ENCODE assay signal across 10 cellular contexts in the genomic region with DNA sequence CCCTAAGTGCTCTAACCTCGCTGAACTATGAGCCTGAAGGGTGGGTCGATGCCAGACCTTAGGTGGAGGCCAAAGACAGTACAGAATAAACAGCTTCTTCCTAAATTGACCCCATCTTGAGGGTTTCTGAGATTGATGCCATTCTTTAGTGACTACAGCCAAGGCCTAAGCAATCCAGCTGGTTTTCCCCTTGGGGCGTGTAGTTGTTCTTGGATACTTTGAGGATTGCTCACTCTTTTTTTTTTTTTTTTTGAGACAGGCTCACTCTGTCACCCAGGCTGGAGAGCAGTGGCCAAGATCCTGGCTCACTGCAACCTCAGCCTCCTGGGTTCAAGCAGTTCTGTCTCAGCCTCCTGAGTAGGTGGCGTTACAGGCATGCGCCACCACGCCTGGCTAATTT. TPM values are rescaled to one million over a fixed set of nuclear protein-coding genes. Genes with fewer than 3 reads are reported as not detected.
DNase-seq lines count a peak whose midpoint lies in the region; ATAC-seq and TF ChIP-seq lines count a peak whose summit lies in the region.
"Had no signal": no experiment of that assay in that cellular context is flagged by ENCODE, and none has a peak within 500 bp of the region (broad histone marks: within the 10 kb centered on the region; RNA-seq: fewer than 3 reads in every experiment).

No MANE protein-coding gene starts in this region.

- H3K27me3 Mint-ChIP-seq in T-helper 1 cell treated with Interleukin-12 subunit alpha and Interleukin-12 subunit beta and Interleukin-4 antibody, amounts not matched to agents 30 μg/mL and 1 μg/mL, for 36 hours (ENCODE audit: low read depth): no peaks in the 10 kb centered on the region
- H3K27me3 Mint-ChIP-seq in T-cell: no peaks in the 10 kb centered on the region

- H3K27ac Mint-ChIP-seq in T-helper 1 cell treated with Interleukin-12 subunit alpha and Interleukin-12 subunit beta and Interleukin-4 antibody, amounts not matched to agents 30 μg/mL and 1 μg/mL, for 36 hours: peak overlapping the region; percentile 83
- H3K27ac Mint-ChIP-seq in T-cell: no peak overlapping the region

- H3K4me1 Mint-ChIP-seq in T-helper 1 cell treated with Interleukin-12 subunit alpha and Interleukin-12 subunit beta and Interleukin-4 antibody, amounts not matched to agents 30 μg/mL and 1 μg/mL, for 36 hours (ENCODE audit: low read depth): peaks cover 20% of the 10 kb centered on the region
- peaks cover 22 to 30% (median 26%) of the 10 kb centered on the region in 3 donors for H3K4me1 Mint-ChIP-seq in T-cell

- peak overlapping the region; percentile 91 for H3K4me3 Mint-ChIP-seq in T-helper 1 cell treated with Interleukin-12 subunit alpha and Interleukin-12 subunit beta and Interleukin-4 antibody, amounts not matched to agents 30 μg/mL and 1 μg/mL, for 36 hours
- peak overlapping the region; percentile 82 to 95 (median 88) for H3K4me3 Mint-ChIP-seq in T-cell

- DNase-seq in T-helper 1 cell (no peak), T-cell (no peak), epithelial cell of esophagus (ENCODE audit: low read depth) (peak; percentile 89), renal cortical epithelial cell (ENCODE audit: low read depth) (peak; percentile 75), NCI-H1105 treated with DMSO at 0.1 percent for 48 hours (lab: John Stamatoyannopoulos, UW) (no peak), NCI-H187 (lab: John Stamatoyannopoulos, UW) (no peak)
- DNase-seq: stimulated activated CD4-positive, alpha-beta T cell treated with anti-CD3 and anti-CD28 coated beads, Interleukin-12 subunit alpha, Interleukin-12 subunit beta, amount 100 ng/mL, for 4 hours had no signal

- no peak overlapping the region for H3K4me3 ChIP-seq in epithelial cell of esophagus (ENCODE audit: low read length)

- POLR2A ChIA-PET in T-cell (lab: Charles Lee): interaction anchor here in 1 of 2 donors (0.7 kb wide), 1 partner anchor 210 kb away, joined by 3 read pairs; no protein-coding TSS in a partner anchor

- H3K9me3 Mint-ChIP-seq in T-helper 1 cell treated with Interleukin-12 subunit alpha and Interleukin-12 subunit beta and Interleukin-4 antibody, amounts not matched to agents 30 μg/mL and 1 μg/mL, for 36 hours: no peaks in the 10 kb centered on the region
- no peaks in the 10 kb centered on the region for H3K9me3 Mint-ChIP-seq in T-cell

- H3K36me3 Mint-ChIP-seq in T-helper 1 cell treated with Interleukin-12 subunit alpha and Interleukin-12 subunit beta and Interleukin-4 antibody, amounts not matched to agents 30 μg/mL and 1 μg/mL, for 36 hours (ENCODE audit: low read depth): peaks cover 23% of the 10 kb centered on the region
- H3K36me3 Mint-ChIP-seq in T-cell: peaks cover 10% of the 10 kb centered on the region

- no peak for TF ChIP-seq CTCF in epithelial cell of esophagus (IDR thresholded peaks at IDR 0.05; ENCODE audit: insufficient read depth, low read depth, low read length, missing control alignments)

- ATAC-seq in T-cell (replicated peaks in 1 of 4) (no peak), HG03571 (IDR thresholded peaks at IDR 0.05; ENCODE audit: unreplicated experiment) (no peak)

- CTCF ChIA-PET in T-cell (lab: Charles Lee): no interaction called here

RNA-seq across cellular contexts. Expression of gene OVCA2, which starts 2.0 kb away (rescaled TPM):
- total RNA-seq in T-cell: 10 to 100 TPM; 31.0 to 36.8 (median 31.8) TPM
- 24.0 and 93.4 TPM in 2 replicates for total RNA-seq in renal cortical epithelial cell

RNA-seq across cellular contexts. Expression of gene HIC1, which starts 11.1 kb away (rescaled TPM):
- total RNA-seq in T-cell (10 to 100 TPM in 1 of 5 donors, 1 to 10 TPM in 4; 3.2 to 12.3 (median 8.4) TPM), renal cortical epithelial cell (1.0 and 2.3 TPM in 2 replicates)

RNA-seq across cellular contexts. Expression of gene DPH1, which starts 13.8 kb away (rescaled TPM):
- total RNA-seq in T-cell (100 to 1,000 TPM in 2 of 5 donors, 10 to 100 TPM in 3; 84.6 to 116 (median 94.2) TPM), renal cortical epithelial cell (18.4 and 36.2 TPM in 2 replicates)

RNA-seq across cellular contexts. Expression of gene RTN4RL1, which starts 18.7 kb away (rescaled TPM):
- total RNA-seq in T-cell (1 to 10 TPM in 2 of 5 donors, under 1 TPM in 3; 0.43 to 1.1 (median 0.63) TPM), renal cortical epithelial cell (0.35 and 4.3 TPM in 2 replicates)
- total RNA-seq: kidney epithelial cell had no signal

Comparison
In these comparisons a context has a peak if more than half of its experiments do, and no peak if none do; other contexts are left out.
1. DNase-seq: peak in epithelial cell of esophagus (single experiment) and renal cortical epithelial cell (single experiment); none in T-helper 1 cell (0 of 5), T-cell (0 of 34), NCI-H1105 treated with DMSO at 0.1 percent for 48 hours (single experiment) and NCI-H187 (0 of 2).